Comparison of ENCODE assay signal across 31 cellular contexts in genomic region chr16:79933586-79933985, GRCh38.
"Had no signal": no experiment of that assay in that cellular context is flagged by ENCODE, and none has a peak within 500 bp of the region (broad histone marks: within the 10 kb centered on the region; RNA-seq: fewer than 3 reads in every experiment).

No MANE protein-coding gene starts in this region.

- H3K36me3 Mint-ChIP-seq: immature natural killer cell; natural killer cell; stimulated activated memory B cell treated with anti-CD40 and anti-IgM and Interleukin-4, amounts not matched to agents 10 μg/mL and 1 μg/mL and 100 μg/mL, for 72 hours had no signal

- H3K27ac ChIP-seq: heart left ventricle, left lung, lower lobe of right lung, neutrophil, parathyroid adenoma, psoas muscle, right atrium auricular region, right lobe of liver, thyroid gland, transverse colon, upper lobe of left lung had no signal

- FAIRE-seq: islet of Langerhans, kidney, urothelium cell line had no signal

- H3K9ac ChIP-seq: parathyroid adenoma had no signal

- ATAC-seq: heart left ventricle; left colon; left lung; lower lobe of right lung; natural killer cell; psoas muscle; right lobe of liver; stimulated activated memory B cell treated with anti-CD40 and anti-IgM and Interleukin-4, amounts not matched to agents 10 μg/mL and 1 μg/mL and 100 μg/mL, for 72 hours; stimulated activated naive CD8-positive, alpha-beta T cell treated with anti-CD3 and anti-CD28 coated beads, Interleukin-15, amount 100 ng/mL, for 72 hours had no signal

- H3K9me3 Mint-ChIP-seq: natural killer cell; nephron progenitor cell; stimulated activated naive CD8-positive, alpha-beta T cell treated with anti-CD3 and anti-CD28 coated beads, Interleukin-15, amount 100 ng/mL, for 72 hours had no signal

- H3K27ac Mint-ChIP-seq: immature natural killer cell; natural killer cell; nephron progenitor cell; stimulated activated memory B cell treated with anti-CD40 and anti-IgM and Interleukin-4, amounts not matched to agents 10 μg/mL and 1 μg/mL and 100 μg/mL, for 72 hours; stimulated activated naive CD8-positive, alpha-beta T cell treated with anti-CD3 and anti-CD28 coated beads, Interleukin-15, amount 100 ng/mL, for 72 hours had no signal

- H3K27me3 ChIP-seq: heart left ventricle, left lung, neutrophil, right atrium auricular region, right lobe of liver, thyroid gland, transverse colon, upper lobe of left lung had no signal

- H3K4me3 ChIP-seq: heart left ventricle, left lung, lower lobe of right lung, psoas muscle, right atrium auricular region, right lobe of liver, smooth muscle cell, thyroid gland, transverse colon, upper lobe of left lung had no signal

- H3K4me1 ChIP-seq: heart left ventricle, left lung, lower lobe of right lung, parathyroid adenoma, psoas muscle, right atrium auricular region, right lobe of liver, thyroid gland, upper lobe of left lung had no signal

- H3K4me3 Mint-ChIP-seq: immature natural killer cell; natural killer cell; nephron progenitor cell; stimulated activated memory B cell treated with anti-CD40 and anti-IgM and Interleukin-4, amounts not matched to agents 10 μg/mL and 1 μg/mL and 100 μg/mL, for 72 hours; stimulated activated naive CD8-positive, alpha-beta T cell treated with anti-CD3 and anti-CD28 coated beads, Interleukin-15, amount 100 ng/mL, for 72 hours had no signal

- H3K4me2 ChIP-seq: smooth muscle cell had no signal

- H3K79me2 ChIP-seq: parathyroid adenoma had no signal

- H3K27me3 Mint-ChIP-seq: stimulated activated naive CD8-positive, alpha-beta T cell treated with anti-CD3 and anti-CD28 coated beads, Interleukin-15, amount 100 ng/mL, for 72 hours had no signal

- H3K4me1 Mint-ChIP-seq: immature natural killer cell; natural killer cell; nephron progenitor cell; stimulated activated memory B cell treated with anti-CD40 and anti-IgM and Interleukin-4, amounts not matched to agents 10 μg/mL and 1 μg/mL and 100 μg/mL, for 72 hours; stimulated activated naive CD8-positive, alpha-beta T cell treated with anti-CD3 and anti-CD28 coated beads, Interleukin-15, amount 100 ng/mL, for 72 hours had no signal

- H3K9me3 ChIP-seq: heart left ventricle, left lung, lower lobe of right lung, neutrophil, psoas muscle, right atrium auricular region, right lobe of liver, thyroid gland, transverse colon, upper lobe of left lung had no signal

- H3K36me3 ChIP-seq: heart left ventricle, left lung, lower lobe of right lung, neutrophil, right atrium auricular region, right lobe of liver, thyroid gland, transverse colon, upper lobe of left lung had no signal

- DNase-seq: heart left ventricle; hypothalamus; immature natural killer cell; kidney; left colon; left lung; lower lobe of right lung; mammary epithelial cell; mesenchymal stem cell; natural killer cell; nephron progenitor cell; occipital lobe; psoas muscle; right lobe of liver; stimulated activated CD4-positive, alpha-beta T cell treated with anti-CD3 and anti-CD28 coated beads, Interleukin-1b, Interleukin-23, amount 100 ng/mL, for 48 hours; stimulated activated CD4-positive, alpha-beta T cell treated with anti-CD3 and anti-CD28 coated beads, Interleukin-2, amount 100 ng/mL, for 48 hours; stimulated activated CD4-positive, alpha-beta T cell treated with anti-CD3 and anti-CD28 coated beads, Interleukin-4, amount 100 ng/mL, for 4 hours; stimulated activated CD8-positive, alpha-beta memory T cell treated with anti-CD3 and anti-CD28 coated beads, Interleukin-4, amount 100 ng/mL, for 48 hours; stimulated activated naive CD4-positive, alpha-beta T cell treated with Interleukin-2 at 50 U/mL for 16 hours; stimulated activated naive CD8-positive, alpha-beta T cell treated with anti-CD3 and anti-CD28 coated beads, Interleukin-15, amount 100 ng/mL, for 72 hours; substantia nigra; thyroid gland; transverse colon; upper lobe of left lung had no signal

- H2AFZ ChIP-seq: parathyroid adenoma had no signal
